Comparison of ENCODE assay signal across 14 cellular contexts in genomic region chr6:139545474-139546116, GRCh38.
DNase-seq lines count a peak whose midpoint lies in the region; ATAC-seq and TF ChIP-seq lines count a peak whose summit lies in the region.
"Had no signal": no experiment of that assay in that cellular context is flagged by ENCODE, and none has a peak within 500 bp of the region (broad histone marks: within the 10 kb centered on the region; RNA-seq: fewer than 3 reads in every experiment).

No MANE protein-coding gene starts in this region.

- H3K4me3 ChIP-seq in AG10803 (ENCODE audit: low read length) = no peak overlapping the region
- H3K4me3 ChIP-seq in rectal smooth muscle tissue (ENCODE audit: low read length) = no peak overlapping the region
- no peak overlapping the region for H3K4me3 ChIP-seq in prostate gland
- H3K4me3 ChIP-seq: suprapubic skin had no signal

- no peak for ATAC-seq in HG03342 (IDR thresholded peaks at IDR 0.05; ENCODE audit: unreplicated experiment)

- TF ChIP-seq CTCF in AG10803 (conservative IDR thresholded peaks at IDR 0.05; ENCODE audit: low read length) (no peak), VCaP (conservative IDR thresholded peaks at IDR 0.05) (no peak), prostate gland (IDR thresholded peaks at IDR 0.05) (no peak)

- H3K27me3 ChIP-seq in rectal smooth muscle tissue (ENCODE audit: control insufficient read depth, insufficient read depth, low read length) = no peaks in the 10 kb centered on the region
- no peaks in the 10 kb centered on the region for H3K27me3 ChIP-seq in prostate gland (replicated peaks; ENCODE audit: insufficient read depth)
- H3K27me3 ChIP-seq: suprapubic skin had no signal

- peak overlapping the region; percentile 55 for H3K27ac ChIP-seq in VCaP
- H3K27ac ChIP-seq in rectal smooth muscle tissue (ENCODE audit: low read depth, low read length) = peak overlapping the region; percentile 11
- peak overlapping the region in 1 of 2 donors; percentile 40 for H3K27ac ChIP-seq in prostate gland
- H3K27ac ChIP-seq: HL-60, suprapubic skin had no signal

- H3K36me3 ChIP-seq in rectal smooth muscle tissue (ENCODE audit: control insufficient read depth, insufficient read depth, low read length) = no peaks in the 10 kb centered on the region
- H3K36me3 ChIP-seq in prostate gland = no peaks in the 10 kb centered on the region
- H3K36me3 ChIP-seq: suprapubic skin had no signal

- no peak for TF ChIP-seq POLR2A in prostate gland (IDR thresholded peaks at IDR 0.05)

- no peak overlapping the region for H3K9ac ChIP-seq in rectal smooth muscle tissue (ENCODE audit: low read length)

- DNase-seq in AG10803 (ENCODE audit: low read depth) = peak; percentile 57
- peak; percentile 52 for DNase-seq in fibroblast of peridontal ligament (ENCODE audit: extremely low read depth)
- no peak for DNase-seq in prostate gland (ENCODE audit: low spot score)
- DNase-seq in NCI-H1048 (lab: John Stamatoyannopoulos, UW) = no peak
- DNase-seq in AML-193 (lab: John Stamatoyannopoulos, UW) = no peak
- DNase-seq: activated naive CD4-positive, alpha-beta T cell; effector CD8-positive, alpha-beta T cell; immature natural killer cell; NCI-H187 had no signal

- H3K4me1 ChIP-seq in rectal smooth muscle tissue (ENCODE audit: control insufficient read depth, insufficient read depth, low read length) (peaks cover 11% of the 10 kb centered on the region), prostate gland (replicated peaks) (peaks cover 2% of the 10 kb centered on the region)

- no peaks in the 10 kb centered on the region for H3K9me3 ChIP-seq in prostate gland
- H3K9me3 ChIP-seq: suprapubic skin had no signal

- 24% methylated on average over 5 of the region's 5 CpGs for WGBS in prostate gland

- intact Hi-C loops in prostate gland (cut with DNase I) = loop anchor here (5.0 to 10.0 kb wide), 3 partner anchors 47 to 439 kb away; no protein-coding TSS in a partner anchor

Comparison
In these comparisons a context has a peak if more than half of its experiments do, and no peak if none do; other contexts are left out.
1. DNase-seq: peak in AG10803 (single experiment) and fibroblast of peridontal ligament (single experiment); none in prostate gland (single experiment), NCI-H1048 (single experiment) and AML-193 (0 of 2).